In genomic region chr7:156845379-156846101, GRCh38 we compare ENCODE assay signal across 18 cellular contexts.
"Had no signal": no experiment of that assay in that cellular context is flagged by ENCODE, and none has a peak within 500 bp of the region (broad histone marks: within the 10 kb centered on the region; RNA-seq: fewer than 3 reads in every experiment).

No MANE protein-coding gene starts in this region.

- H3K4me2 ChIP-seq: smooth muscle cell had no signal

- H2AFZ ChIP-seq: parathyroid adenoma had no signal

- H3K27ac ChIP-seq: body of pancreas, esophagus squamous epithelium, parathyroid adenoma, right lobe of liver, tibial artery, WERI-Rb-1 had no signal

- ATAC-seq: body of pancreas; effector memory CD8-positive, alpha-beta T cell; left cardiac atrium; naive thymus-derived CD8-positive, alpha-beta T cell; right lobe of liver; stimulated activated naive B cell treated with anti-CD40 and anti-IgM and Interleukin-4, amounts not matched to agents 10 μg/mL and 1 μg/mL and 100 μg/mL, for 72 hours had no signal

- H3K4me1 ChIP-seq: esophagus squamous epithelium, right lobe of liver, tibial artery had no signal

- H3K4me3 ChIP-seq: body of pancreas, esophagus squamous epithelium, right lobe of liver, smooth muscle cell, tibial artery had no signal

- DNase-seq: activated CD4-positive, alpha-beta memory T cell treated with anti-CD3 and anti-CD28 coated beads for 36 hours; activated naive CD4-positive, alpha-beta T cell; activated naive CD8-positive, alpha-beta T cell treated with anti-CD3 and anti-CD28 coated beads, Interleukin-2, amount 10 ng/mL, durations not matched to agents 7 days and 5 days; activated T-cell treated with anti-CD3 and anti-CD28 coated beads for 4 hours; body of pancreas; dermis blood vessel endothelial cell; effector memory CD8-positive, alpha-beta T cell; esophagus squamous epithelium; left cardiac atrium; naive thymus-derived CD8-positive, alpha-beta T cell; right lobe of liver; stimulated activated CD4-positive, alpha-beta T cell treated with anti-CD3 and anti-CD28 coated beads, Interleukin-4, amount 100 ng/mL, for 24 hours; stimulated activated naive B cell treated with anti-CD40 and anti-IgM and Interleukin-4, amounts not matched to agents 10 μg/mL and 1 μg/mL and 100 μg/mL, for 72 hours; substantia nigra; tibial artery; WERI-Rb-1 had no signal

- H3K9ac ChIP-seq: parathyroid adenoma had no signal

- H3K36me3 ChIP-seq: esophagus squamous epithelium, right lobe of liver, tibial artery, WERI-Rb-1 had no signal

- H3K27me3 ChIP-seq: body of pancreas, esophagus squamous epithelium, right lobe of liver, tibial artery had no signal

- H3K9me3 ChIP-seq: body of pancreas, esophagus squamous epithelium, right lobe of liver, tibial artery had no signal
